In the genomic region with DNA sequence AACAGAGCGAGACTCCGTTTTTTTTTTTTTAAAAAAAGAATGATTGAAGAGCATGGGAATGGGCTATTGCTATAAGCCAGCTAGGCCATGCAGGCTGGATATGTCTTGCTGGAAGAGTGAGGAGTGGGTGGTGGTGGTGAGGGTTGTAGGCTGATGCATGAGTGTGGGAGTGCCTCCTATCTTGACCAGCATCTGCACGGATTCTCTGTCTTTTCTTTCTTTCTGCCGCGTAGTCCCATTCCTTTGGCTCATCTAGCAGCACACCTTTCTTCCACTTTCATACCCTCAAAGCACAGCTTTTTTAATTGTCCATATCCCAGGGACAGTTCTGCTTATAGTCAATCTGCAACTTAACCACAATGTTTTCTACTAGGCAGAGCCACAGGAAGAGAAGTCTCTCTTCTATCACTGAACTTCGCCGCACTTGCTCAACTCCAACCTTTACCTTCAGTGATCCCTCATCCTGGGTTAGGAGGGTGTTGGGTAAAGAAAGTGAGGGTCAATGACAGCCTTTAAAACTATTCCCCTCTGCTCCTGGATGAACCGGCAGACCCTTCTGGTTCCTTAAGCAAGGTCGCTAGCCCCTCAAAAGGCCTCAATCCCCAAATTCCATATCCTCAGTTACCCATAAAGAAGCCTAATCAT, we compare ENCODE assay signal across 23 cellular contexts. TPM values are rescaled to one million over a fixed set of nuclear protein-coding genes. Genes with fewer than 3 reads are reported as not detected.
"Had no signal": no experiment of that assay in that cellular context is flagged by ENCODE, and none has a peak within 500 bp of the region (broad histone marks: within the 10 kb centered on the region; RNA-seq: fewer than 3 reads in every experiment).

No MANE protein-coding gene starts in this region.

- H3K27me3 Mint-ChIP-seq: activated CD4-positive, alpha-beta memory T cell treated with anti-CD3 and anti-CD28 coated beads for 36 hours; activated CD8-positive, alpha-beta memory T cell treated with anti-CD3 and anti-CD28 coated beads, Interleukin-2, amount 10 ng/mL, durations not matched to agents 7 days and 5 days; activated naive CD8-positive, alpha-beta T cell treated with anti-CD3 and anti-CD28 coated beads, Interleukin-2, amount 50 U/mL, for 24 hours; type B pancreatic cell had no signal

- H3K9me3 ChIP-seq: colonic mucosa, esophagus squamous epithelium, mucosa of descending colon, neutrophil had no signal

- DNase-seq: activated CD4-positive, alpha-beta memory T cell treated with anti-CD3 and anti-CD28 coated beads for 36 hours; activated CD8-positive, alpha-beta memory T cell treated with anti-CD3 and anti-CD28 coated beads, Interleukin-2, amount 10 ng/mL, durations not matched to agents 7 days and 5 days; activated naive CD4-positive, alpha-beta T cell treated with anti-CD3 and anti-CD28 coated beads for 36 hours; activated naive CD8-positive, alpha-beta T cell treated with anti-CD3 and anti-CD28 coated beads, Interleukin-2, amount 50 U/mL, for 24 hours; activated T-cell treated with anti-CD3 and anti-CD28 coated beads, Interleukin-2, amount 50 U/mL, for 1 hour; colonic mucosa; effector CD8-positive, alpha-beta T cell; esophagus squamous epithelium; islet precursor cell; mucosa of descending colon; naive thymus-derived CD8-positive, alpha-beta T cell; stimulated activated CD4-positive, alpha-beta T cell treated with anti-CD3 and anti-CD28 coated beads, Interleukin-12 subunit alpha, Interleukin-12 subunit beta, amount 100 ng/mL, for 4 hours; stimulated activated naive CD4-positive, alpha-beta T cell; substantia nigra had no signal

- H3K4me1 ChIP-seq: colonic mucosa, parathyroid adenoma had no signal

- H3K27me3 ChIP-seq: cardiac muscle cell, colonic mucosa, esophagus squamous epithelium, hepatocyte, neutrophil had no signal

- H3K4me1 Mint-ChIP-seq: activated CD8-positive, alpha-beta memory T cell treated with anti-CD3 and anti-CD28 coated beads, Interleukin-2, amount 10 ng/mL, durations not matched to agents 7 days and 5 days; activated naive CD8-positive, alpha-beta T cell treated with anti-CD3 and anti-CD28 coated beads, Interleukin-2, amount 50 U/mL, for 24 hours; naive thymus-derived CD8-positive, alpha-beta T cell had no signal

- H3K4me3 ChIP-seq: cardiac muscle cell, colonic mucosa, esophagus squamous epithelium, hepatocyte, mucosa of descending colon had no signal

- H3K27ac Mint-ChIP-seq: activated CD4-positive, alpha-beta memory T cell treated with anti-CD3 and anti-CD28 coated beads for 36 hours; activated CD8-positive, alpha-beta memory T cell treated with anti-CD3 and anti-CD28 coated beads, Interleukin-2, amount 10 ng/mL, durations not matched to agents 7 days and 5 days; activated naive CD4-positive, alpha-beta T cell treated with anti-CD3 and anti-CD28 coated beads for 36 hours; activated naive CD8-positive, alpha-beta T cell treated with anti-CD3 and anti-CD28 coated beads, Interleukin-2, amount 50 U/mL, for 24 hours; activated T-helper 2 cell treated with anti-CD3 and anti-CD28 coated beads, Interferon-gamma antibody, Interleukin-2, Interleukin-4, amounts not matched to agents 10 μg/mL and 5 μg/mL and 100 μg/mL, durations not matched to agents 14 hours and 24 hours and 36 hours; type B pancreatic cell had no signal

- H3K9me3 Mint-ChIP-seq: activated CD4-positive, alpha-beta memory T cell treated with anti-CD3 and anti-CD28 coated beads for 36 hours; activated naive CD4-positive, alpha-beta T cell treated with anti-CD3 and anti-CD28 coated beads for 36 hours; activated naive CD8-positive, alpha-beta T cell treated with anti-CD3 and anti-CD28 coated beads, Interleukin-2, amount 50 U/mL, for 24 hours; activated T-helper 2 cell treated with anti-CD3 and anti-CD28 coated beads, Interferon-gamma antibody, Interleukin-2, Interleukin-4, amounts not matched to agents 10 μg/mL and 5 μg/mL and 100 μg/mL, durations not matched to agents 14 hours and 24 hours and 36 hours; naive thymus-derived CD8-positive, alpha-beta T cell; type B pancreatic cell had no signal

- H3K27ac ChIP-seq: cardiac muscle cell, colonic mucosa, esophagus squamous epithelium, hepatocyte, neutrophil, parathyroid adenoma had no signal

- H3K36me3 Mint-ChIP-seq: activated CD4-positive, alpha-beta memory T cell treated with anti-CD3 and anti-CD28 coated beads for 36 hours; activated CD8-positive, alpha-beta memory T cell treated with anti-CD3 and anti-CD28 coated beads, Interleukin-2, amount 10 ng/mL, durations not matched to agents 7 days and 5 days; naive thymus-derived CD8-positive, alpha-beta T cell; type B pancreatic cell had no signal

- H3K4me3 Mint-ChIP-seq: activated CD4-positive, alpha-beta memory T cell treated with anti-CD3 and anti-CD28 coated beads for 36 hours; activated CD8-positive, alpha-beta memory T cell treated with anti-CD3 and anti-CD28 coated beads, Interleukin-2, amount 10 ng/mL, durations not matched to agents 7 days and 5 days; activated naive CD4-positive, alpha-beta T cell treated with anti-CD3 and anti-CD28 coated beads for 36 hours; activated naive CD8-positive, alpha-beta T cell treated with anti-CD3 and anti-CD28 coated beads, Interleukin-2, amount 50 U/mL, for 24 hours; naive thymus-derived CD8-positive, alpha-beta T cell; type B pancreatic cell had no signal

- ATAC-seq: activated CD4-positive, CD25-positive, alpha-beta regulatory T cell treated with anti-CD3 and anti-CD28 coated beads, Interleukin-2, amount 50 U/mL, for 24 hours; activated CD8-positive, alpha-beta memory T cell treated with anti-CD3 and anti-CD28 coated beads, Interleukin-2, amount 10 ng/mL, durations not matched to agents 7 days and 5 days; mucosa of descending colon; naive thymus-derived CD8-positive, alpha-beta T cell had no signal

- FAIRE-seq: astrocyte, endothelial cell of umbilical vein had no signal

- H3K36me3 ChIP-seq: cardiac muscle cell, colonic mucosa, esophagus squamous epithelium, neutrophil had no signal

RNA-seq across cellular contexts. Expression of gene ADCY10, which starts 15.2 kb away (rescaled TPM):
- total RNA-seq: endothelial cell of umbilical vein, esophagus squamous epithelium had no signal
